8 cellular contexts compared by ENCODE assay signal in genomic region chr6:73579851-73580246, GRCh38. TPM values are rescaled to one million over a fixed set of nuclear protein-coding genes. Genes with fewer than 3 reads are reported as not detected.
DNase-seq lines count a peak whose midpoint lies in the region; ATAC-seq and TF ChIP-seq lines count a peak whose summit lies in the region.

No MANE protein-coding gene starts in this region.

- peak; percentile 92 for DNase-seq in EL
- peak; percentile 96 for DNase-seq in RPMI8226
- peak; percentile 85 for DNase-seq in dermis blood vessel endothelial cell
- peak; percentile 43 for DNase-seq in lung (ENCODE audit: low spot score)
- DNase-seq in thoracic aorta (ENCODE audit: low spot score) = no peak
- DNase-seq in SK-N-DZ (ENCODE audit: low spot score) = no peak
- DNase-seq in stimulated activated naive CD4-positive, alpha-beta T cell treated with Interleukin-2 at 50 U/mL for 16 hours (lab: John Stamatoyannopoulos, UW) = no peak

- H3K27ac ChIP-seq in lung (ENCODE audit: low read depth in 1 of 2, low read length in 1 of 2) (peak overlapping the region; percentile 90 to 91), thoracic aorta (peak overlapping the region; percentile 88 to 93)

- H3K4me3 ChIP-seq in lung (no peak overlapping the region), thoracic aorta (peak overlapping the region; percentile 67)

- H3K4me1 ChIP-seq in lung (ENCODE audit: control insufficient read depth in 2 of 2, insufficient read depth in 2 of 2, low read length in 2 of 2) (peaks cover 4 to 9% of the 10 kb centered on the region in 2 donors), thoracic aorta (ENCODE audit: control insufficient read depth in 1 of 2, low read depth in 2 of 2) (peaks cover 16 to 22% of the 10 kb centered on the region in 2 donors)

- H3K36me3 ChIP-seq in lung (ENCODE audit: control insufficient read depth in 2 of 2, insufficient read depth in 2 of 2, low read length in 2 of 2) (no peaks in the 10 kb centered on the region), thoracic aorta (no peaks in the 10 kb centered on the region)

- H3K27me3 ChIP-seq in lung (ENCODE audit: control insufficient read depth, insufficient read depth) = no peaks in the 10 kb centered on the region
- H3K27me3 ChIP-seq in thoracic aorta (replicated peaks; ENCODE audit: insufficient read depth) = no peaks in the 10 kb centered on the region

- WGBS in lung, 2 donors = 31 to 42% methylated on average over 4 of the region's 4 CpGs

- peak; percentile 4 for ATAC-seq in HG02610 (IDR thresholded peaks at IDR 0.05; ENCODE audit: unreplicated experiment)
- ATAC-seq in lung (ENCODE audit: insufficient read depth, low FRiP score) = peak; percentile 41
- ATAC-seq in thoracic aorta (ENCODE audit: insufficient number of reproducible peaks, low FRiP score, low read depth) = no peak

- H3K9me3 ChIP-seq in lung (ENCODE audit: control insufficient read depth in 2 of 2, insufficient read depth in 1 of 2, low read length in 1 of 2) = no peaks in the 10 kb centered on the region
- H3K9me3 ChIP-seq in thoracic aorta = no peaks in the 10 kb centered on the region

- TF ChIP-seq CTCF in lung (IDR thresholded peaks at IDR 0.05; ENCODE audit: control extremely low read depth, extremely low read depth) = no peak
- no peak for TF ChIP-seq CTCF in thoracic aorta (IDR thresholded peaks at IDR 0.05)

RNA-seq across cellular contexts. Expression of gene EEF1A1, which starts 59.0 kb away (rescaled TPM):
- 21,419 and 26,919 TPM in 2 replicates for total RNA-seq in dermis blood vessel endothelial cell
- total RNA-seq in lung = over 10,000 TPM in 1 of 2 donors, 1,000 to 10,000 TPM in 1; 7,767 to 13,654 TPM
- polyA plus RNA-seq in lung = 1,000 to 10,000 TPM; 8,131 to 8,262 TPM
- 1,000 to 10,000 TPM; 5,082 to 6,539 TPM for total RNA-seq in thoracic aorta
- 8,920 and 9,808 TPM in 2 replicates for polyA plus RNA-seq in SK-N-DZ (2014; cell fraction: cytosol; rRNA removed)
- 3,279 and 4,441 TPM in 2 replicates for polyA plus RNA-seq in SK-N-DZ (2014; cell fraction: nucleus; rRNA removed)

Comparison
In these comparisons a context has a peak if more than half of its experiments do, and no peak if none do; other contexts are left out.
1. DNase-seq: peak in EL (single experiment), RPMI8226 (single experiment), dermis blood vessel endothelial cell (single experiment) and lung (single experiment); none in thoracic aorta (single experiment), SK-N-DZ (single experiment) and stimulated activated naive CD4-positive, alpha-beta T cell treated with Interleukin-2 at 50 U/mL for 16 hours (single experiment).